In genomic region chr7:136637826-136638225, GRCh38 we compare ENCODE assay signal across 1 cellular context.
TF ChIP-seq lines count a peak whose summit lies in the region.

No MANE protein-coding gene starts in this region.

TF ChIP-seq in WTC11, 78 proteins besides CTCF, POLR2A, EP300 and RAD21 (continued from another document):
- no peak for TF ChIP-seq ZNF532 (CRISPR knock-in tag; IDR thresholded peaks at IDR 0.05; ENCODE audit: borderline replicate concordance)
- TF ChIP-seq HMGA2 (CRISPR knock-in tag; IDR thresholded peaks at IDR 0.05) = no peak
- TF ChIP-seq RELA (CRISPR knock-in tag; IDR thresholded peaks at IDR 0.05; ENCODE audit: borderline replicate concordance) = no peak
- TF ChIP-seq, protein P1, sequence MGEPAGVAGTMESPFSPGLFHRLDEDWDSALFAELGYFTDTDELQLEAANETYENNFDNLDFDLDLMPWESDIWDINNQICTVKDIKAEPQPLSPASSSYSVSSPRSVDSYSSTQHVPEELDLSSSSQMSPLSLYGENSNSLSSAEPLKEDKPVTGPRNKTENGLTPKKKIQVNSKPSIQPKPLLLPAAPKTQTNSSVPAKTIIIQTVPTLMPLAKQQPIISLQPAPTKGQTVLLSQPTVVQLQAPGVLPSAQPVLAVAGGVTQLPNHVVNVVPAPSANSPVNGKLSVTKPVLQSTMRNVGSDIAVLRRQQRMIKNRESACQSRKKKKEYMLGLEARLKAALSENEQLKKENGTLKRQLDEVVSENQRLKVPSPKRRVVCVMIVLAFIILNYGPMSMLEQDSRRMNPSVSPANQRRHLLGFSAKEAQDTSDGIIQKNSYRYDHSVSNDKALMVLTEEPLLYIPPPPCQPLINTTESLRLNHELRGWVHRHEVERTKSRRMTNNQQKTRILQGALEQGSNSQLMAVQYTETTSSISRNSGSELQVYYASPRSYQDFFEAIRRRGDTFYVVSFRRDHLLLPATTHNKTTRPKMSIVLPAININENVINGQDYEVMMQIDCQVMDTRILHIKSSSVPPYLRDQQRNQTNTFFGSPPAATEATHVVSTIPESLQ (CRISPR knock-in tag; IDR thresholded peaks at IDR 0.05) = no peak
- TF ChIP-seq, protein P2, sequence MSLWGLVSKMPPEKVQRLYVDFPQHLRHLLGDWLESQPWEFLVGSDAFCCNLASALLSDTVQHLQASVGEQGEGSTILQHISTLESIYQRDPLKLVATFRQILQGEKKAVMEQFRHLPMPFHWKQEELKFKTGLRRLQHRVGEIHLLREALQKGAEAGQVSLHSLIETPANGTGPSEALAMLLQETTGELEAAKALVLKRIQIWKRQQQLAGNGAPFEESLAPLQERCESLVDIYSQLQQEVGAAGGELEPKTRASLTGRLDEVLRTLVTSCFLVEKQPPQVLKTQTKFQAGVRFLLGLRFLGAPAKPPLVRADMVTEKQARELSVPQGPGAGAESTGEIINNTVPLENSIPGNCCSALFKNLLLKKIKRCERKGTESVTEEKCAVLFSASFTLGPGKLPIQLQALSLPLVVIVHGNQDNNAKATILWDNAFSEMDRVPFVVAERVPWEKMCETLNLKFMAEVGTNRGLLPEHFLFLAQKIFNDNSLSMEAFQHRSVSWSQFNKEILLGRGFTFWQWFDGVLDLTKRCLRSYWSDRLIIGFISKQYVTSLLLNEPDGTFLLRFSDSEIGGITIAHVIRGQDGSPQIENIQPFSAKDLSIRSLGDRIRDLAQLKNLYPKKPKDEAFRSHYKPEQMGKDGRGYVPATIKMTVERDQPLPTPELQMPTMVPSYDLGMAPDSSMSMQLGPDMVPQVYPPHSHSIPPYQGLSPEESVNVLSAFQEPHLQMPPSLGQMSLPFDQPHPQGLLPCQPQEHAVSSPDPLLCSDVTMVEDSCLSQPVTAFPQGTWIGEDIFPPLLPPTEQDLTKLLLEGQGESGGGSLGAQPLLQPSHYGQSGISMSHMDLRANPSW (CRISPR knock-in tag; conservative IDR thresholded peaks at IDR 0.05; ENCODE audit: low read depth) = no peak
- TF ChIP-seq PRRX2 (CRISPR knock-in tag; IDR thresholded peaks at IDR 0.05) = no peak
- TF ChIP-seq GRHL2 (CRISPR knock-in tag; IDR thresholded peaks at IDR 0.05; ENCODE audit: insufficient replicate concordance, severe bottlenecking) = no peak
- no peak for TF ChIP-seq AFF4 (CRISPR knock-in tag; IDR thresholded peaks at IDR 0.05; ENCODE audit: borderline replicate concordance)
- no peak for TF ChIP-seq OVOL2 (CRISPR knock-in tag; IDR thresholded peaks at IDR 0.05; ENCODE audit: borderline replicate concordance)
- TF ChIP-seq PRDM15 (CRISPR knock-in tag; IDR thresholded peaks at IDR 0.05) = no peak
- TF ChIP-seq, protein P3, sequence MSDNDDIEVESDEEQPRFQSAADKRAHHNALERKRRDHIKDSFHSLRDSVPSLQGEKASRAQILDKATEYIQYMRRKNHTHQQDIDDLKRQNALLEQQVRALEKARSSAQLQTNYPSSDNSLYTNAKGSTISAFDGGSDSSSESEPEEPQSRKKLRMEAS (CRISPR knock-in tag; IDR thresholded peaks at IDR 0.05) = no peak
- TF ChIP-seq, protein P4, sequence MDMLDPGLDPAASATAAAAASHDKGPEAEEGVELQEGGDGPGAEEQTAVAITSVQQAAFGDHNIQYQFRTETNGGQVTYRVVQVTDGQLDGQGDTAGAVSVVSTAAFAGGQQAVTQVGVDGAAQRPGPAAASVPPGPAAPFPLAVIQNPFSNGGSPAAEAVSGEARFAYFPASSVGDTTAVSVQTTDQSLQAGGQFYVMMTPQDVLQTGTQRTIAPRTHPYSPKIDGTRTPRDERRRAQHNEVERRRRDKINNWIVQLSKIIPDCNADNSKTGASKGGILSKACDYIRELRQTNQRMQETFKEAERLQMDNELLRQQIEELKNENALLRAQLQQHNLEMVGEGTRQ (CRISPR knock-in tag; IDR thresholded peaks at IDR 0.05) = no peak
TF ChIP-seq in WTC11: peak in this region for 0.
